In genomic region chr9:95070549-95071021, GRCh38 we compare ENCODE assay signal across 1 cellular context.
A peak's percentile ranks its signal among the peaks of the same experiment; 100 is the strongest.
TF ChIP-seq lines count a peak whose summit lies in the region.

No MANE protein-coding gene starts in this region.

TF ChIP-seq in HepG2, 621 proteins besides CTCF, POLR2A, EP300 and RAD21 (continued from another document and continues in another):
- TF ChIP-seq PRDM10 (CRISPR knock-in tag; IDR thresholded peaks at IDR 0.05; ENCODE audit: low read depth): no peak
- TF ChIP-seq MBD4 (IDR thresholded peaks at IDR 0.05; ENCODE audit: borderline replicate concordance, low read length): no peak
- no peak for TF ChIP-seq ZBTB40 (IDR thresholded peaks at IDR 0.05)
- TF ChIP-seq ZBTB40 (CRISPR knock-in tag; IDR thresholded peaks at IDR 0.05): peak; percentile 48; the same call in 1 of the 2 replicates
- TF ChIP-seq ZNF574 (CRISPR knock-in tag; IDR thresholded peaks at IDR 0.05): peak; percentile 40
- TF ChIP-seq ZNF225 (CRISPR knock-in tag; IDR thresholded peaks at IDR 0.05): no peak
- TF ChIP-seq SKIL (CRISPR knock-in tag; IDR thresholded peaks at IDR 0.05; ENCODE audit: borderline replicate concordance): no peak
- no peak for TF ChIP-seq YEATS2 (CRISPR knock-in tag; IDR thresholded peaks at IDR 0.05; ENCODE audit: borderline replicate concordance)
- TF ChIP-seq HNRNPUL1 (IDR thresholded peaks at IDR 0.05; ENCODE audit: low read depth, low read length): no peak
- no peak for TF ChIP-seq ZNF597 (CRISPR knock-in tag; IDR thresholded peaks at IDR 0.05)
- TF ChIP-seq PHB2 (IDR thresholded peaks at IDR 0.05; ENCODE audit: partially characterized antibody): no peak
- no peak for TF ChIP-seq ZNF431 (CRISPR knock-in tag; IDR thresholded peaks at IDR 0.05; ENCODE audit: borderline replicate concordance, low read depth)
- no peak for TF ChIP-seq PHF20 (CRISPR knock-in tag; IDR thresholded peaks at IDR 0.05)
- TF ChIP-seq THYN1 (CRISPR knock-in tag; IDR thresholded peaks at IDR 0.05; ENCODE audit: borderline replicate concordance, low read depth): no peak
- TF ChIP-seq KDM3A (CRISPR knock-in tag; IDR thresholded peaks at IDR 0.05; ENCODE audit: low read depth): no peak
- no peak for TF ChIP-seq ZNF333 (CRISPR knock-in tag; IDR thresholded peaks at IDR 0.05; ENCODE audit: borderline replicate concordance)
- no peak for TF ChIP-seq ELF1 (CRISPR knock-in tag; IDR thresholded peaks at IDR 0.05)
- TF ChIP-seq IKZF5 (CRISPR knock-in tag; IDR thresholded peaks at IDR 0.05): no peak
- no peak for TF ChIP-seq KDM6A (CRISPR knock-in tag; IDR thresholded peaks at IDR 0.05; ENCODE audit: low read depth)
- no peak for TF ChIP-seq NFE2 (CRISPR knock-in tag; IDR thresholded peaks at IDR 0.05)
- TF ChIP-seq MAFG (CRISPR knock-in tag; IDR thresholded peaks at IDR 0.05): no peak
- TF ChIP-seq RXRA (CRISPR knock-in tag; IDR thresholded peaks at IDR 0.05): 0 out of 2 replicates have a peak, but pooled peaks have one; percentile 19
- no peak for TF ChIP-seq TBL1XR1 (IDR thresholded peaks at IDR 0.05; ENCODE audit: borderline replicate concordance, low read length, partially characterized antibody)
- TF ChIP-seq ZNF207 (IDR thresholded peaks at IDR 0.05; ENCODE audit: borderline replicate concordance): no peak
- TF ChIP-seq ELK4 (CRISPR knock-in tag; IDR thresholded peaks at IDR 0.05; ENCODE audit: borderline replicate concordance): no peak
- no peak for TF ChIP-seq THAP7 (CRISPR knock-in tag; IDR thresholded peaks at IDR 0.05)
- TF ChIP-seq SP4 (CRISPR knock-in tag; IDR thresholded peaks at IDR 0.05): no peak
- TF ChIP-seq ZNF558 (CRISPR knock-in tag; IDR thresholded peaks at IDR 0.05; ENCODE audit: borderline replicate concordance): no peak
- TF ChIP-seq ZNF124 (CRISPR knock-in tag; IDR thresholded peaks at IDR 0.05): no peak
- TF ChIP-seq MEIS2 (CRISPR knock-in tag; IDR thresholded peaks at IDR 0.05): no peak; the same call in 1 of the 2 replicates
- no peak for TF ChIP-seq ZNF3 (CRISPR knock-in tag; IDR thresholded peaks at IDR 0.05)
- TF ChIP-seq HDAC6 (IDR thresholded peaks at IDR 0.05; ENCODE audit: low read depth, low read length): no peak
- no peak for TF ChIP-seq ZNF737 (CRISPR knock-in tag; IDR thresholded peaks at IDR 0.05; ENCODE audit: borderline replicate concordance)
- no peak for TF ChIP-seq ZNF343 (CRISPR knock-in tag; IDR thresholded peaks at IDR 0.05)
- TF ChIP-seq FIP1L1 (IDR thresholded peaks at IDR 0.05; ENCODE audit: borderline replicate concordance, insufficient read depth, low read depth, low read length): no peak
- TF ChIP-seq KDM2A (CRISPR knock-in tag; IDR thresholded peaks at IDR 0.05; ENCODE audit: borderline replicate concordance, low read depth): no peak
- TF ChIP-seq AGO1 (IDR thresholded peaks at IDR 0.05; ENCODE audit: low read depth, low read length, poor library complexity, severe bottlenecking): no peak
- no peak for TF ChIP-seq ZNF44 (CRISPR knock-in tag; IDR thresholded peaks at IDR 0.05)
- TF ChIP-seq HDAC1 (CRISPR knock-in tag; IDR thresholded peaks at IDR 0.05): peak; percentile 68
- TF ChIP-seq HES4 (CRISPR knock-in tag; IDR thresholded peaks at IDR 0.05; ENCODE audit: borderline replicate concordance): no peak
- TF ChIP-seq ZSCAN21 (CRISPR knock-in tag; IDR thresholded peaks at IDR 0.05; ENCODE audit: borderline replicate concordance): no peak
- TF ChIP-seq NFATC3 (CRISPR knock-in tag; IDR thresholded peaks at IDR 0.05): no peak
